In genomic region chr21:37297364-37297763, GRCh38 we compare ENCODE assay signal across 1 cellular context.
TF ChIP-seq lines count a peak whose summit lies in the region.

No MANE protein-coding gene starts in this region.

TF ChIP-seq in K562, 482 proteins besides CTCF, POLR2A, EP300 and RAD21 (continued from another document):
- TF ChIP-seq KAT2B (IDR thresholded peaks at IDR 0.05; ENCODE audit: low read depth, low read length) (no peak), SLC30A9 (CRISPR knock-in tag; IDR thresholded peaks at IDR 0.05) (no peak), ATF2 (CRISPR knock-in tag; IDR thresholded peaks at IDR 0.05) (no peak), ZNF224 (CRISPR knock-in tag; IDR thresholded peaks at IDR 0.05) (no peak), ZNF232 (CRISPR knock-in tag; IDR thresholded peaks at IDR 0.05) (no peak), SMAD4 (CRISPR knock-in tag; conservative IDR thresholded peaks at IDR 0.05) (no peak)
